9 cellular contexts compared by ENCODE assay signal in genomic region chr12:99946131-99946530, GRCh38. TPM values are rescaled to one million over a fixed set of nuclear protein-coding genes. Genes with fewer than 3 reads are reported as not detected.
"Had no signal": no experiment of that assay in that cellular context is flagged by ENCODE, and none has a peak within 500 bp of the region (broad histone marks: within the 10 kb centered on the region; RNA-seq: fewer than 3 reads in every experiment).

No MANE protein-coding gene starts in this region.

- H3K27me3 Mint-ChIP-seq: IgD-negative memory B cell had no signal

- ATAC-seq: HepG2, K562 had no signal

- H3K27ac ChIP-seq: HL-60 had no signal

- DNase-seq: IMR-90, KBM-7, KG1 had no signal

- H3K36me3 Mint-ChIP-seq: IgD-negative memory B cell had no signal

- H3K27ac Mint-ChIP-seq: IgD-negative memory B cell had no signal

- H3K4me3 Mint-ChIP-seq: IgD-negative memory B cell had no signal

- H3K4me3 ChIP-seq: K562 had no signal

- H3K4me1 Mint-ChIP-seq: IgD-negative memory B cell had no signal

RNA-seq across cellular contexts. Expression of gene ANKS1B, which starts 38.6 kb away (rescaled TPM):
- total RNA-seq: HT-29, HT1080 had no signal
- polyA plus RNA-seq: HepG2, IgD-negative memory B cell had no signal
